In genomic region chr2:197107291-197108269, GRCh38 we compare ENCODE assay signal across 8 cellular contexts.
DNase-seq lines count a peak whose midpoint lies in the region; ATAC-seq and TF ChIP-seq lines count a peak whose summit lies in the region.

No MANE protein-coding gene starts in this region.

- no peaks in the 10 kb centered on the region; the same call in 1 of the 2 replicates for H3F3A ChIP-seq in PC-9 (ENCODE audit: insufficient read depth, low read depth)

- TF ChIP-seq CTCF in PC-9 (conservative IDR thresholded peaks at IDR 0.05), result no peak
- TF ChIP-seq CTCF in fibroblast of lung (conservative IDR thresholded peaks at IDR 0.05 in 1 of 2, IDR thresholded peaks at IDR 0.05 in 1 of 2; ENCODE audit: low read depth in 1 of 2, low read length in 2 of 2), result no peak
- no peak for TF ChIP-seq CTCF in omental fat pad (IDR thresholded peaks at IDR 0.05)
- TF ChIP-seq CTCF in colonic mucosa (IDR thresholded peaks at IDR 0.05), result no peak

- H3K4me3 ChIP-seq in PC-9 (no peak overlapping the region), fibroblast of lung (replicated peaks in 1 of 4; ENCODE audit: control extremely low read depth in 1 of 4, insufficient read depth in 1 of 4, low read depth in 3 of 4, low read length in 4 of 4) (no peak overlapping the region), colonic mucosa (no peak overlapping the region)

- no peaks in the 10 kb centered on the region for H3K4me1 Mint-ChIP-seq in activated T-cell treated with anti-CD3 and anti-CD28 coated beads, Interleukin-2, amount 50 U/mL, for 4 hours (ENCODE audit: low read depth)

- H3K27me3 Mint-ChIP-seq in activated T-cell treated with anti-CD3 and anti-CD28 coated beads, Interleukin-2, amount 50 U/mL, for 4 hours (ENCODE audit: low read depth), result no peaks in the 10 kb centered on the region

- POLR2A ChIA-PET in PC-9 (lab: Charles Lee; ENCODE audit: unreplicated experiment), result no interaction called here

- H4K20me1 ChIP-seq in PC-9 (ENCODE audit: insufficient read depth) (no peaks in the 10 kb centered on the region), fibroblast of lung (ENCODE audit: control insufficient read depth, extremely low read depth, insufficient read depth, low read length) (no peaks in the 10 kb centered on the region)

- H3K36me3 Mint-ChIP-seq in activated T-cell treated with anti-CD3 and anti-CD28 coated beads, Interleukin-2, amount 50 U/mL, for 4 hours (ENCODE audit: insufficient read depth), result peaks cover 15% of the 10 kb centered on the region

- H3K9ac ChIP-seq in fibroblast of lung (ENCODE audit: insufficient read depth, low read length), result peak overlapping the region; percentile 14
- no peak overlapping the region for H3K9ac ChIP-seq in colonic mucosa (ENCODE audit: low read depth in 2 of 2, low read length in 2 of 2)

- H3K9me3 Mint-ChIP-seq in activated T-cell treated with anti-CD3 and anti-CD28 coated beads, Interleukin-2, amount 50 U/mL, for 4 hours, result no peaks in the 10 kb centered on the region

- H3K4me3 Mint-ChIP-seq in activated T-cell treated with anti-CD3 and anti-CD28 coated beads, Interleukin-2, amount 50 U/mL, for 4 hours, result no peak overlapping the region

- BruUV-seq in PC-9 (replicated peaks; lab: Mats Ljungman, UMichigan), result no TSS peak

- H3K9me2 ChIP-seq in PC-9 (ENCODE audit: insufficient read depth), result no peaks in the 10 kb centered on the region

- H3K36me3 ChIP-seq in PC-9 (ENCODE audit: low read depth) (no peaks in the 10 kb centered on the region), fibroblast of lung (ENCODE audit: control insufficient read depth, insufficient read depth, low read length) (no peaks in the 10 kb centered on the region), colonic mucosa (no peaks in the 10 kb centered on the region)

- CTCF ChIA-PET in PC-9 (lab: Charles Lee), result interaction anchor here (0.5 kb wide), 1 partner anchor 211 kb away, joined by 10 read pairs; no protein-coding TSS in a partner anchor

- peak; percentile 43 for DNase-seq in Ammon's horn (ENCODE audit: low spot score)
- DNase-seq in PC-9, result peak; percentile 41 to 79
- DNase-seq in fibroblast of lung (ENCODE audit: low read depth in 2 of 2), result peak; percentile 54 to 62
- no peak for DNase-seq in omental fat pad (ENCODE audit: low spot score)
- no peak for DNase-seq in NCI-H2081 (lab: John Stamatoyannopoulos, UW)
- no peak for DNase-seq in colonic mucosa
- no peak for DNase-seq in NCI-H1105 (lab: John Stamatoyannopoulos, UW)
- no peak for DNase-seq in activated T-cell treated with anti-CD3 and anti-CD28 coated beads, Interleukin-2, amount 50 U/mL, for 4 hours

- H3K9me3 ChIP-seq in PC-9 (ENCODE audit: insufficient read depth, low read depth) (no peaks in the 10 kb centered on the region), fibroblast of lung (ENCODE audit: control insufficient read depth, insufficient read depth, low read depth, low read length) (no peaks in the 10 kb centered on the region), colonic mucosa (no peaks in the 10 kb centered on the region)

- H2AFZ ChIP-seq in PC-9, result no peak overlapping the region
- no peak overlapping the region for H2AFZ ChIP-seq in fibroblast of lung (ENCODE audit: low read length)

- H3K4me1 ChIP-seq in PC-9 (replicated peaks; ENCODE audit: insufficient read depth) (peaks cover 16% of the 10 kb centered on the region), fibroblast of lung (ENCODE audit: control insufficient read depth, extremely low read depth, insufficient read depth, low read length) (peaks cover 10% of the 10 kb centered on the region), colonic mucosa (no peaks in the 10 kb centered on the region)

- H3K4me2 ChIP-seq in PC-9 (peak overlapping the region; percentile 26), fibroblast of lung (ENCODE audit: extremely low read depth, insufficient read depth, low read length) (no peak overlapping the region)

- H3K27me3 ChIP-seq in PC-9 (ENCODE audit: insufficient read depth, low read depth) (no peaks in the 10 kb centered on the region), fibroblast of lung (ENCODE audit: control insufficient read depth, insufficient read depth, low read length) (no peaks in the 10 kb centered on the region), colonic mucosa (no peaks in the 10 kb centered on the region)

- intact Hi-C loops in PC-9 (cut with micrococcal nuclease; ENCODE audit: unreplicated experiment) (no loop called here), colonic mucosa (cut with DNase I) (loop anchor here (5.0 kb wide), 2 partner anchors 95 to 270 kb away; no protein-coding TSS in a partner anchor)

- H3K27ac ChIP-seq in PC-9 (peak overlapping the region; percentile 29), fibroblast of lung (ENCODE audit: insufficient read depth, low read length) (peak overlapping the region; percentile 73), colonic mucosa (no peak overlapping the region)

- peak; percentile 28 for ATAC-seq in omental fat pad (ENCODE audit: low FRiP score)
- no peak for ATAC-seq in activated T-cell treated with anti-CD3 and anti-CD28 coated beads, Interleukin-2, amount 50 U/mL, for 4 hours

- H3K79me2 ChIP-seq in PC-9 (ENCODE audit: low read depth) (no peaks in the 10 kb centered on the region), fibroblast of lung (ENCODE audit: control insufficient read depth, insufficient read depth, low read length) (no peaks in the 10 kb centered on the region)

Comparison
In these comparisons a context has a peak if more than half of its experiments do, and no peak if none do; other contexts are left out.
1. DNase-seq: peak in Ammon's horn (single experiment), PC-9 (2 of 2) and fibroblast of lung (2 of 2); none in omental fat pad (single experiment), NCI-H2081 (0 of 2), colonic mucosa (single experiment), NCI-H1105 (single experiment) and activated T-cell treated with anti-CD3 and anti-CD28 coated beads, Interleukin-2, amount 50 U/mL, for 4 hours (single experiment).